Comparison of ENCODE assay signal across 8 cellular contexts in the genomic region with DNA sequence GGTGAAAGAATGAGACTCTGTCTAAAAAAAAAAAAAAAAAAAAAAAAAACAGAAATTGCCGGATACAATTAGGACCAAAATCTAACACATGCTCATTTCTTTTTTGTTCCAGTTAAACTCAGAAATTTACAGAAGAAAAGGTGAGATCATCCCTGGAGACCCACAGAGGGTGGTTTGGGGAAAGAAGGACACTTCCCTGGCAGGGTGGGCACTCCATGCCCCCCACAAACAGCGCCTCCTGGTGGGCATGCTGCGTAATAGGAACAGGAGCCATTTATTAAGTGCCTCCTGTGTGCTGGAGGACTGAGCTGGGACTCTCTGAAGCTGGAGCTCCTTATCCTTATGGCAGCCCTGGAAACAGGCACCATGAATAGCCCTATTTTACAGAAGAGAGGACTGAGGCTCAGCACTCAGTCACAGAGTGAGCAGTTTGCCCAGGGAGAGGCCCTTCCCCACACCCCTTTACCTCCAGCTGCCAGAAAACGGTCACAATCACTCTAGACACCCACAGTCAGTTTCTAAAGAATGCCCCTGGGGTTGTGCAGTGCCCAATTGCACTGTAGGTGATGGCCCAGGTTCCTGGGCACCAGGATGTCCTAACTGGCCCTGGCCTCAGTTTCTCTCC. TPM values are rescaled to one million over a fixed set of nuclear protein-coding genes. Genes with fewer than 3 reads are reported as not detected.
DNase-seq lines count a peak whose midpoint lies in the region; ATAC-seq, FAIRE-seq and TF ChIP-seq lines count a peak whose summit lies in the region.

No MANE protein-coding gene starts in this region.

- TF ChIP-seq EP300 in HepG2 (IDR thresholded peaks at IDR 0.05; ENCODE audit: low read depth in 2 of 2, low read length in 2 of 2), result no peak
- TF ChIP-seq EP300 in HepG2 (CRISPR knock-in tag; IDR thresholded peaks at IDR 0.05; ENCODE audit: borderline replicate concordance), result no peak

- BruUV-seq in HepG2 (replicated peaks; lab: Mats Ljungman, UMichigan), result no TSS peak

- H3K9me3 Mint-ChIP-seq in activated T-cell treated with anti-CD3 and anti-CD28 coated beads, Interleukin-2, amount 50 U/mL, for 72 hours, result no peaks in the 10 kb centered on the region

- TF ChIP-seq CTCF in HEK293 (tag by site-specific recombination; IDR thresholded peaks at IDR 0.05), result peak; percentile 54
- TF ChIP-seq CTCF in HepG2 (CRISPR knock-in tag; IDR thresholded peaks at IDR 0.05), result peak; percentile 75

- no peak overlapping the region for H3K4me3 ChIP-seq in HEK293 (ENCODE audit: low read depth, low read length)
- H3K4me3 ChIP-seq in HepG2 (replicated peaks in 1 of 3; ENCODE audit: insufficient read depth in 1 of 3, low read depth in 2 of 3, low read length in 3 of 3), result no peak overlapping the region

- DNase-seq in CD1c-positive myeloid dendritic cell (ENCODE audit: extremely low spot score) (peak; percentile 45), HepG2 (ENCODE audit: low spot score) (no peak), DMS79 treated with DMSO at 0.1 percent for 48 hours (lab: John Stamatoyannopoulos, UW) (no peak), middle frontal gyrus (ENCODE audit: extremely low spot score, low spot score) (no peak), RKO (ENCODE audit: low spot score) (no peak)
- DNase-seq in activated T-cell treated with anti-CD3 and anti-CD28 coated beads, Interleukin-2, amount 50 U/mL, for 72 hours, result peak; percentile 47 to 64

- no peaks in the 10 kb centered on the region for H3K79me2 ChIP-seq in HepG2 (ENCODE audit: insufficient read depth, low read length)

- no peak for TF ChIP-seq POLR2A in HepG2 (IDR thresholded peaks at IDR 0.05; ENCODE audit: insufficient read depth in 1 of 2, low read depth in 2 of 2, low read length in 2 of 2)

- TF ChIP-seq RAD21 in HepG2 (CRISPR knock-in tag; IDR thresholded peaks at IDR 0.05), result no peak

- 46% methylated on average over 2 of the region's 4 CpGs for WGBS in HepG2 (ENCODE audit: low lambda C conversion rate)

- H3K27ac Mint-ChIP-seq in activated T-cell treated with anti-CD3 and anti-CD28 coated beads, Interleukin-2, amount 50 U/mL, for 72 hours, result no peak overlapping the region

- H4K20me1 ChIP-seq in HepG2 (ENCODE audit: insufficient read depth, low read length), result no peaks in the 10 kb centered on the region

- H3K4me2 ChIP-seq in HepG2 (ENCODE audit: low read depth, low read length), result no peak overlapping the region

- no peaks in the 10 kb centered on the region for H3K27me3 Mint-ChIP-seq in activated T-cell treated with anti-CD3 and anti-CD28 coated beads, Interleukin-2, amount 50 U/mL, for 72 hours (ENCODE audit: low read depth)

- no peak for FAIRE-seq in HepG2 (lab: Jason Lieb, UNC)

- ATAC-seq in activated T-cell treated with anti-CD3 and anti-CD28 coated beads, Interleukin-2, amount 50 U/mL, for 72 hours (replicated peaks in 1 of 2), result peak; percentile 57 to 63
- ATAC-seq in HepG2, result peak; percentile 22; the same call in 1 of the 3 replicates
- no peak for ATAC-seq in GM18502 (IDR thresholded peaks at IDR 0.05; ENCODE audit: poor library complexity, unreplicated experiment)

- H2AFZ ChIP-seq in HepG2 (ENCODE audit: low read length), result no peak overlapping the region

- H3K4me1 Mint-ChIP-seq in activated T-cell treated with anti-CD3 and anti-CD28 coated beads, Interleukin-2, amount 50 U/mL, for 72 hours (ENCODE audit: low read depth), result no peaks in the 10 kb centered on the region

- H3K27ac ChIP-seq in HEK293 (ENCODE audit: extremely low read depth, low read depth, low read length), result no peak overlapping the region
- H3K27ac ChIP-seq in HepG2 (ENCODE audit: extremely low read length, insufficient read depth, low read length), result no peak overlapping the region

- H3K36me3 Mint-ChIP-seq in activated T-cell treated with anti-CD3 and anti-CD28 coated beads, Interleukin-2, amount 50 U/mL, for 72 hours (ENCODE audit: insufficient read depth in 2 of 2), result no peaks in the 10 kb centered on the region

- no peaks in the 10 kb centered on the region for H3K36me3 ChIP-seq in HEK293 (ENCODE audit: control insufficient read depth in 2 of 2, insufficient read depth in 1 of 2, low read length in 2 of 2)
- no peaks in the 10 kb centered on the region for H3K36me3 ChIP-seq in HepG2 (replicated peaks in 1 of 2; ENCODE audit: control insufficient read depth in 1 of 2, insufficient read depth in 2 of 2, low read length in 2 of 2)

- no peak overlapping the region for H3K9ac ChIP-seq in HepG2 (ENCODE audit: insufficient read depth, low read depth, low read length)

- no peaks in the 10 kb centered on the region for H3K4me1 ChIP-seq in HEK293 (ENCODE audit: control insufficient read depth, insufficient read depth, low read length)
- peaks cover 30% of the 10 kb centered on the region for H3K4me1 ChIP-seq in HepG2 (ENCODE audit: insufficient read depth, low read length)

- no peak overlapping the region for H3K4me3 Mint-ChIP-seq in activated T-cell treated with anti-CD3 and anti-CD28 coated beads, Interleukin-2, amount 50 U/mL, for 72 hours

- CTCF ChIA-PET in HEK293 (lab: Yijun Ruan, JAX), result interaction anchor here (0.6 to 2.6 kb wide), 21 partner anchors 8 to 418 kb away, joined by 3 to 15 read pairs (median 4); partner anchors contain the start of genes DNM2 and TMED1
- CTCF ChIA-PET in HepG2 (lab: Yijun Ruan, JAX; ENCODE audit: low intra/inter-chr PET ratio, low total read pairs), result interaction anchor here (1.2 kb wide), 1 partner anchor 141 kb away, joined by 3 read pairs; the partner anchor contains the start of gene DNM2

- intact Hi-C loops in HepG2 (cut with micrococcal nuclease; ENCODE audit: unreplicated experiment), result loop anchor here (1.0 kb wide), 1 partner anchor 141 kb away; no protein-coding TSS in a partner anchor

- H3K9me3 ChIP-seq in HEK293 (ENCODE audit: control insufficient read depth, insufficient read depth, low read depth, low read length) (no peaks in the 10 kb centered on the region), HepG2 (ENCODE audit: low read length) (no peaks in the 10 kb centered on the region)

- no peaks in the 10 kb centered on the region for H3K27me3 ChIP-seq in HepG2 (ENCODE audit: control insufficient read depth in 1 of 2, insufficient read depth in 2 of 2, low read length in 2 of 2)

- in situ Hi-C loops in HepG2 (cut with HindIII; ENCODE audit: extremely low pct_ligation_motif_present, low pct_unique_long_range_greater_than_20kb), result no loop called here

- POLR2A ChIA-PET in HEK293 (lab: Yijun Ruan, JAX) (no interaction called here), HepG2 (lab: Yijun Ruan, JAX) (interaction anchor here (1.2 kb wide), 1 partner anchor 22 kb away, joined by 5 read pairs; the partner anchor contains the start of gene TMED1)

RNA-seq across cellular contexts. Expression of gene C19orf38, which starts 10.1 kb away (rescaled TPM):
- total RNA-seq in activated T-cell treated with anti-CD3 and anti-CD28 coated beads, Interleukin-2, amount 50 U/mL, for 72 hours, result 1 to 10 TPM; 6.2 to 9.9 TPM
- not detected in 2 replicates for total RNA-seq in HepG2 (2016; rRNA removed; fragmentation: Illumina TruSeq; extraction: Trizol)
- not detected in 2 replicates for total RNA-seq in HepG2 (2016; cell fraction: cytosol; rRNA removed; fragmentation: Illumina TruSeq; extraction: Trizol; ENCODE audit: low read depth)
- not detected in 2 replicates for total RNA-seq in HepG2 (2016; cell fraction: insoluble cytoplasmic fraction; rRNA removed; fragmentation: Illumina TruSeq; extraction: Trizol)
- 0.37 TPM in 1 of 2 replicates, not detected in the other for total RNA-seq in HepG2 (2016; cell fraction: membrane; rRNA removed; fragmentation: Illumina TruSeq; extraction: Trizol)
- total RNA-seq in HepG2 (2016; cell fraction: nucleus; rRNA removed; fragmentation: Illumina TruSeq; extraction: Trizol), result not detected in 2 replicates
- 0.10 and 0.11 TPM in 2 replicates for polyA plus RNA-seq in HepG2 (2011; rRNA removed)
- 0.09 TPM in 1 of 2 replicates, not detected in the other for polyA plus RNA-seq in HepG2 (2011; cell fraction: cytosol; rRNA removed)
- polyA plus RNA-seq in HepG2 (2011; cell fraction: nucleus; rRNA removed), result not detected in 2 replicates
- 0.12 TPM in 1 of 2 replicates, not detected in the other for polyA plus RNA-seq in HepG2 (2012)
- not detected in 2 replicates for polyA plus RNA-seq in HepG2 (2016; cell fraction: cytosol; fragmentation: Illumina TruSeq; extraction: Trizol; ENCODE audit: low read depth)
- not detected in 2 replicates for polyA plus RNA-seq in HepG2 (2016; cell fraction: insoluble cytoplasmic fraction; fragmentation: Illumina TruSeq; extraction: Trizol; ENCODE audit: low read depth)
- 0.14 TPM in 1 of 2 replicates, not detected in the other for polyA plus RNA-seq in HepG2 (2016; cell fraction: membrane; fragmentation: Illumina TruSeq; extraction: Trizol; ENCODE audit: low read depth)
- polyA plus RNA-seq in HepG2 (2016; cell fraction: nucleus; fragmentation: Illumina TruSeq; extraction: Trizol; ENCODE audit: insufficient read depth, low read depth), result not detected in 2 replicates
- polyA minus RNA-seq in HepG2 (2011; rRNA and poly(A)+ RNA removed; ENCODE audit: low replicate concordance), result 0.49 TPM in 1 of 2 replicates, not detected in the other
- polyA minus RNA-seq in HepG2 (2011; cell fraction: cytosol; rRNA and poly(A)+ RNA removed), result not detected in 2 replicates
- polyA minus RNA-seq in HepG2 (2011; cell fraction: nucleus; rRNA and poly(A)+ RNA removed), result not detected in 2 replicates

RNA-seq across cellular contexts. Expression of gene CARM1, which starts 13.0 kb away (rescaled TPM):
- 10 to 100 TPM; 85.0 to 99.5 TPM for total RNA-seq in activated T-cell treated with anti-CD3 and anti-CD28 coated beads, Interleukin-2, amount 50 U/mL, for 72 hours
- total RNA-seq in HepG2 (2016; rRNA removed; fragmentation: Illumina TruSeq; extraction: Trizol), result 21.9 and 27.6 TPM in 2 replicates
- total RNA-seq in HepG2 (2016; cell fraction: cytosol; rRNA removed; fragmentation: Illumina TruSeq; extraction: Trizol; ENCODE audit: low read depth), result 8.8 and 9.4 TPM in 2 replicates
- total RNA-seq in HepG2 (2016; cell fraction: insoluble cytoplasmic fraction; rRNA removed; fragmentation: Illumina TruSeq; extraction: Trizol), result 18.6 and 27.9 TPM in 2 replicates
- total RNA-seq in HepG2 (2016; cell fraction: membrane; rRNA removed; fragmentation: Illumina TruSeq; extraction: Trizol), result 21.1 and 24.7 TPM in 2 replicates
- total RNA-seq in HepG2 (2016; cell fraction: nucleus; rRNA removed; fragmentation: Illumina TruSeq; extraction: Trizol), result 16.8 and 18.1 TPM in 2 replicates
- polyA plus RNA-seq in HepG2 (2011; rRNA removed), result 53.0 and 55.8 TPM in 2 replicates
- polyA plus RNA-seq in HepG2 (2011; cell fraction: cytosol; rRNA removed), result 27.6 and 51.7 TPM in 2 replicates
- 83.1 and 120 TPM in 2 replicates for polyA plus RNA-seq in HepG2 (2011; cell fraction: nucleus; rRNA removed)
- polyA plus RNA-seq in HepG2 (2012), result 33.4 and 44.2 TPM in 2 replicates
- 12.8 and 12.9 TPM in 2 replicates for polyA plus RNA-seq in HepG2 (2016; cell fraction: cytosol; fragmentation: Illumina TruSeq; extraction: Trizol; ENCODE audit: low read depth)
- polyA plus RNA-seq in HepG2 (2016; cell fraction: insoluble cytoplasmic fraction; fragmentation: Illumina TruSeq; extraction: Trizol; ENCODE audit: low read depth), result 41.9 and 59.7 TPM in 2 replicates
- polyA plus RNA-seq in HepG2 (2016; cell fraction: membrane; fragmentation: Illumina TruSeq; extraction: Trizol; ENCODE audit: low read depth), result 29.0 and 31.4 TPM in 2 replicates
- polyA plus RNA-seq in HepG2 (2016; cell fraction: nucleus; fragmentation: Illumina TruSeq; extraction: Trizol; ENCODE audit: insufficient read depth, low read depth), result 54.5 and 65.3 TPM in 2 replicates
- 34.3 and 76.6 TPM in 2 replicates for polyA minus RNA-seq in HepG2 (2011; rRNA and poly(A)+ RNA removed; ENCODE audit: low replicate concordance)
- 18.8 and 19.0 TPM in 2 replicates for polyA minus RNA-seq in HepG2 (2011; cell fraction: cytosol; rRNA and poly(A)+ RNA removed)
- 16.2 and 20.0 TPM in 2 replicates for polyA minus RNA-seq in HepG2 (2011; cell fraction: nucleus; rRNA and poly(A)+ RNA removed)

RNA-seq across cellular contexts. Expression of gene TMED1, which starts 22.3 kb away (rescaled TPM):
- 10 to 100 TPM; 19.6 to 21.1 TPM for total RNA-seq in activated T-cell treated with anti-CD3 and anti-CD28 coated beads, Interleukin-2, amount 50 U/mL, for 72 hours
- total RNA-seq in HepG2 (2016; rRNA removed; fragmentation: Illumina TruSeq; extraction: Trizol), result 26.4 and 51.8 TPM in 2 replicates
- total RNA-seq in HepG2 (2016; cell fraction: cytosol; rRNA removed; fragmentation: Illumina TruSeq; extraction: Trizol; ENCODE audit: low read depth), result 16.7 and 20.2 TPM in 2 replicates
- 27.5 and 55.8 TPM in 2 replicates for total RNA-seq in HepG2 (2016; cell fraction: insoluble cytoplasmic fraction; rRNA removed; fragmentation: Illumina TruSeq; extraction: Trizol)
- total RNA-seq in HepG2 (2016; cell fraction: membrane; rRNA removed; fragmentation: Illumina TruSeq; extraction: Trizol), result 28.1 and 29.2 TPM in 2 replicates
- total RNA-seq in HepG2 (2016; cell fraction: nucleus; rRNA removed; fragmentation: Illumina TruSeq; extraction: Trizol), result 33.0 and 36.4 TPM in 2 replicates
- polyA plus RNA-seq in HepG2 (2011; rRNA removed), result 48.3 and 59.9 TPM in 2 replicates
- 79.8 and 90.0 TPM in 2 replicates for polyA plus RNA-seq in HepG2 (2011; cell fraction: cytosol; rRNA removed)
- 24.7 and 26.9 TPM in 2 replicates for polyA plus RNA-seq in HepG2 (2011; cell fraction: nucleus; rRNA removed)
- 25.8 and 36.4 TPM in 2 replicates for polyA plus RNA-seq in HepG2 (2012)
- polyA plus RNA-seq in HepG2 (2016; cell fraction: cytosol; fragmentation: Illumina TruSeq; extraction: Trizol; ENCODE audit: low read depth), result 15.9 and 17.5 TPM in 2 replicates
- 22.0 and 23.3 TPM in 2 replicates for polyA plus RNA-seq in HepG2 (2016; cell fraction: insoluble cytoplasmic fraction; fragmentation: Illumina TruSeq; extraction: Trizol; ENCODE audit: low read depth)
- polyA plus RNA-seq in HepG2 (2016; cell fraction: membrane; fragmentation: Illumina TruSeq; extraction: Trizol; ENCODE audit: low read depth), result 17.1 and 19.3 TPM in 2 replicates
- 53.0 and 55.2 TPM in 2 replicates for polyA plus RNA-seq in HepG2 (2016; cell fraction: nucleus; fragmentation: Illumina TruSeq; extraction: Trizol; ENCODE audit: insufficient read depth, low read depth)
- 28.9 and 40.3 TPM in 2 replicates for polyA minus RNA-seq in HepG2 (2011; rRNA and poly(A)+ RNA removed; ENCODE audit: low replicate concordance)
- 17.3 and 19.4 TPM in 2 replicates for polyA minus RNA-seq in HepG2 (2011; cell fraction: cytosol; rRNA and poly(A)+ RNA removed)
- polyA minus RNA-seq in HepG2 (2011; cell fraction: nucleus; rRNA and poly(A)+ RNA removed), result 7.7 and 10.1 TPM in 2 replicates

Comparison
In these comparisons a context has a peak if more than half of its experiments do, and no peak if none do; other contexts are left out.
1. DNase-seq: peak in CD1c-positive myeloid dendritic cell (single experiment) and activated T-cell treated with anti-CD3 and anti-CD28 coated beads, Interleukin-2, amount 50 U/mL, for 72 hours (2 of 2); none in HepG2 (single experiment), DMS79 treated with DMSO at 0.1 percent for 48 hours (single experiment), middle frontal gyrus (single experiment) and RKO (single experiment).